Comparison of ENCODE assay signal across 18 cellular contexts in the genomic region with DNA sequence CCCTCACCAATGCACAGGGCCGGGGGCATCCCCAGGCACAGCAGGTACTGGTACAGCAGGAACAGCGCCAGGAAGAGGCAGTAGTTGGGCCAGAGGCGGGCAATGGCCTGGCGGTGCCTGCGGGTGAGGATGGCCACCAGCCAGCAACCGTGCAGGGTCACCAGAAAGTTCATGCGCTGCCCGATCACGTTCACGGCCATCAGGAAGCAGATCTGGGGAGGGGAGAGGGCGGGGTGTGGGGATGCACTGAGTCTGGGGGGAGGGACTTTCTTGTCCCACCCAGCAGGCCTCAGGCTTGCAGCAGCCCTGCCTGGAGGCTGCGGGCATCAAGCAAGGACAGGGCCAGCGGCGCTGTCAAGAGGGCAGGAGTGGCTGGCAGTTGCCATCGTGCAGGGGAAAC. TPM values are rescaled to one million over a fixed set of nuclear protein-coding genes. Genes with fewer than 3 reads are reported as not detected.
DNase-seq lines count a peak whose midpoint lies in the region; ATAC-seq, FAIRE-seq and TF ChIP-seq lines count a peak whose summit lies in the region.
"Had no signal": no experiment of that assay in that cellular context is flagged by ENCODE, and none has a peak within 500 bp of the region (broad histone marks: within the 10 kb centered on the region; RNA-seq: fewer than 3 reads in every experiment).

No MANE protein-coding gene starts in this region.

- H3K27ac ChIP-seq in astrocyte (ENCODE audit: low read depth, low read length), result peak overlapping the region; percentile 37
- H3K27ac ChIP-seq: parathyroid adenoma, SK-N-MC had no signal

- no peak for FAIRE-seq in astrocyte (lab: Jason Lieb, UNC)
- FAIRE-seq: GM18507 had no signal

- H3K4me2 ChIP-seq in astrocyte (ENCODE audit: low read length), result peak overlapping the region; percentile 55

- H3K9me3 Mint-ChIP-seq in activated CD4-positive, alpha-beta memory T cell treated with anti-CD3 and anti-CD28 coated beads, Interleukin-2, amount 10 ng/mL, durations not matched to agents 7 days and 5 days, result no peaks in the 10 kb centered on the region
- H3K9me3 Mint-ChIP-seq in activated CD4-positive, alpha-beta memory T cell treated with anti-CD3 and anti-CD28 coated beads for 36 hours, result no peaks in the 10 kb centered on the region
- no peaks in the 10 kb centered on the region for H3K9me3 Mint-ChIP-seq in astrocyte (ENCODE audit: unreplicated experiment)
- no peaks in the 10 kb centered on the region for H3K9me3 Mint-ChIP-seq in stimulated activated memory B cell treated with anti-CD40 and anti-IgM and Interleukin-4, amounts not matched to agents 10 μg/mL and 1 μg/mL and 100 μg/mL, for 72 hours
- H3K9me3 Mint-ChIP-seq: WTC11 had no signal

- peak; percentile 59 for ATAC-seq in stimulated activated memory B cell treated with anti-CD40 and anti-IgM and Interleukin-4, amounts not matched to agents 10 μg/mL and 1 μg/mL and 100 μg/mL, for 72 hours
- ATAC-seq in GM18505 (IDR thresholded peaks at IDR 0.05; ENCODE audit: unreplicated experiment), result no peak
- ATAC-seq: WTC11 had no signal

- H3K79me2 ChIP-seq in astrocyte (ENCODE audit: insufficient read depth, low read length), result peaks cover 11% of the 10 kb centered on the region
- H3K79me2 ChIP-seq: parathyroid adenoma had no signal

- CTCF ChIA-PET in activated CD4-positive, alpha-beta memory T cell treated with anti-CD3 and anti-CD28 coated beads, Interleukin-2, amount 10 ng/mL, durations not matched to agents 7 days and 5 days (lab: Charles Lee), result no interaction called here
- CTCF ChIA-PET in activated CD4-positive, alpha-beta memory T cell treated with anti-CD3 and anti-CD28 coated beads for 36 hours (lab: Charles Lee), result no interaction called here

- TF ChIP-seq POLR2A in GM18505 (IDR thresholded peaks at IDR 0.05; ENCODE audit: borderline replicate concordance, extremely low read depth, insufficient read depth, insufficient read length), result no peak

- no peak overlapping the region for H3K4me3 ChIP-seq in astrocyte (ENCODE audit: insufficient read depth, low read depth, low read length)
- H3K4me3 ChIP-seq: SK-N-MC had no signal

- H3K36me3 ChIP-seq in astrocyte (ENCODE audit: insufficient read depth, low read length), result no peaks in the 10 kb centered on the region

- H3K27me3 Mint-ChIP-seq in activated CD4-positive, alpha-beta memory T cell treated with anti-CD3 and anti-CD28 coated beads, Interleukin-2, amount 10 ng/mL, durations not matched to agents 7 days and 5 days, result no peaks in the 10 kb centered on the region
- H3K27me3 Mint-ChIP-seq in activated CD4-positive, alpha-beta memory T cell treated with anti-CD3 and anti-CD28 coated beads for 36 hours, result no peaks in the 10 kb centered on the region
- H3K27me3 Mint-ChIP-seq in astrocyte (ENCODE audit: low read depth, unreplicated experiment), result no peaks in the 10 kb centered on the region
- no peaks in the 10 kb centered on the region for H3K27me3 Mint-ChIP-seq in stimulated activated memory B cell treated with anti-CD40 and anti-IgM and Interleukin-4, amounts not matched to agents 10 μg/mL and 1 μg/mL and 100 μg/mL, for 72 hours

- intact Hi-C loops in activated CD4-positive, alpha-beta memory T cell treated with anti-CD3 and anti-CD28 coated beads for 36 hours (cut with micrococcal nuclease), result no loop called here

- H3K27ac Mint-ChIP-seq in activated CD4-positive, alpha-beta memory T cell treated with anti-CD3 and anti-CD28 coated beads, Interleukin-2, amount 10 ng/mL, durations not matched to agents 7 days and 5 days, result peak overlapping the region; percentile 47
- H3K27ac Mint-ChIP-seq in activated CD4-positive, alpha-beta memory T cell treated with anti-CD3 and anti-CD28 coated beads for 36 hours, result no peak overlapping the region
- peak overlapping the region; percentile 87 for H3K27ac Mint-ChIP-seq in astrocyte (ENCODE audit: unreplicated experiment)
- peak overlapping the region; percentile 63 for H3K27ac Mint-ChIP-seq in stimulated activated memory B cell treated with anti-CD40 and anti-IgM and Interleukin-4, amounts not matched to agents 10 μg/mL and 1 μg/mL and 100 μg/mL, for 72 hours
- H3K27ac Mint-ChIP-seq: WTC11 had no signal

- DNase-seq in activated CD4-positive, alpha-beta memory T cell treated with anti-CD3 and anti-CD28 coated beads, Interleukin-2, amount 10 ng/mL, durations not matched to agents 7 days and 5 days, result no peak
- no peak for DNase-seq in activated CD4-positive, alpha-beta memory T cell treated with anti-CD3 and anti-CD28 coated beads for 36 hours
- DNase-seq in HuH-7.5 (ENCODE audit: low spot score) (peak; percentile 93), astrocyte (ENCODE audit: low read depth) (no peak), GF-D8 (lab: John Stamatoyannopoulos, UW) (no peak), cerebellar cortex (ENCODE audit: low spot score) (no peak)
- DNase-seq: amniotic stem cell, dermis blood vessel endothelial cell, GOT3, NCI-H526 treated with DMSO at 0.1 percent for 48 hours had no signal

- no peaks in the 10 kb centered on the region for H3K9me3 ChIP-seq in astrocyte (ENCODE audit: insufficient read depth, low read depth, low read length)

- H3K27me3 ChIP-seq in astrocyte (ENCODE audit: insufficient read depth, low read length), result no peaks in the 10 kb centered on the region

- H2AFZ ChIP-seq in astrocyte (ENCODE audit: low read depth, low read length), result no peak overlapping the region
- H2AFZ ChIP-seq: parathyroid adenoma had no signal

- H3K4me1 Mint-ChIP-seq in activated CD4-positive, alpha-beta memory T cell treated with anti-CD3 and anti-CD28 coated beads, Interleukin-2, amount 10 ng/mL, durations not matched to agents 7 days and 5 days, result peaks cover 8% of the 10 kb centered on the region
- no peaks in the 10 kb centered on the region for H3K4me1 Mint-ChIP-seq in activated CD4-positive, alpha-beta memory T cell treated with anti-CD3 and anti-CD28 coated beads for 36 hours (ENCODE audit: low read depth)
- H3K4me1 Mint-ChIP-seq in astrocyte (ENCODE audit: low read depth, unreplicated experiment), result peaks cover 9% of the 10 kb centered on the region
- peaks cover 7% of the 10 kb centered on the region for H3K4me1 Mint-ChIP-seq in stimulated activated memory B cell treated with anti-CD40 and anti-IgM and Interleukin-4, amounts not matched to agents 10 μg/mL and 1 μg/mL and 100 μg/mL, for 72 hours
- H3K4me1 Mint-ChIP-seq: WTC11 had no signal

- H4K20me1 ChIP-seq in astrocyte (ENCODE audit: insufficient read depth, low read length), result peaks cover 57% of the 10 kb centered on the region

- peaks cover 39% of the 10 kb centered on the region for H3K36me3 Mint-ChIP-seq in activated CD4-positive, alpha-beta memory T cell treated with anti-CD3 and anti-CD28 coated beads, Interleukin-2, amount 10 ng/mL, durations not matched to agents 7 days and 5 days (ENCODE audit: low read depth)
- H3K36me3 Mint-ChIP-seq in activated CD4-positive, alpha-beta memory T cell treated with anti-CD3 and anti-CD28 coated beads for 36 hours, result peaks cover 16% of the 10 kb centered on the region
- H3K36me3 Mint-ChIP-seq in astrocyte (ENCODE audit: low read depth, unreplicated experiment), result peaks cover 5% of the 10 kb centered on the region
- peaks cover 27% of the 10 kb centered on the region for H3K36me3 Mint-ChIP-seq in stimulated activated memory B cell treated with anti-CD40 and anti-IgM and Interleukin-4, amounts not matched to agents 10 μg/mL and 1 μg/mL and 100 μg/mL, for 72 hours
- H3K36me3 Mint-ChIP-seq: WTC11 had no signal

- no peak for TF ChIP-seq CTCF in astrocyte (IDR thresholded peaks at IDR 0.05; ENCODE audit: insufficient read depth, low read depth, low read length)

- H3K9ac ChIP-seq in astrocyte (ENCODE audit: low read length), result peak overlapping the region; percentile 53
- H3K9ac ChIP-seq: parathyroid adenoma had no signal

- no peak overlapping the region for H3K4me3 Mint-ChIP-seq in activated CD4-positive, alpha-beta memory T cell treated with anti-CD3 and anti-CD28 coated beads, Interleukin-2, amount 10 ng/mL, durations not matched to agents 7 days and 5 days
- H3K4me3 Mint-ChIP-seq in activated CD4-positive, alpha-beta memory T cell treated with anti-CD3 and anti-CD28 coated beads for 36 hours, result no peak overlapping the region
- H3K4me3 Mint-ChIP-seq in astrocyte (ENCODE audit: unreplicated experiment), result no peak overlapping the region
- H3K4me3 Mint-ChIP-seq in stimulated activated memory B cell treated with anti-CD40 and anti-IgM and Interleukin-4, amounts not matched to agents 10 μg/mL and 1 μg/mL and 100 μg/mL, for 72 hours, result no peak overlapping the region
- H3K4me3 Mint-ChIP-seq: WTC11 had no signal

- peaks cover 12% of the 10 kb centered on the region for H3K4me1 ChIP-seq in astrocyte (ENCODE audit: insufficient read depth, low read length)

- POLR2A ChIA-PET in activated CD4-positive, alpha-beta memory T cell treated with anti-CD3 and anti-CD28 coated beads, Interleukin-2, amount 10 ng/mL, durations not matched to agents 7 days and 5 days (lab: Charles Lee), result interaction anchor here (0.9 kb wide), 1 partner anchor 13 kb away, joined by 3 read pairs; no protein-coding TSS in a partner anchor
- POLR2A ChIA-PET in activated CD4-positive, alpha-beta memory T cell treated with anti-CD3 and anti-CD28 coated beads for 36 hours (lab: Charles Lee), result no interaction called here

RNA-seq across cellular contexts. Expression of a gene that starts 25.4 kb away (rescaled TPM):
- total RNA-seq in activated CD4-positive, alpha-beta memory T cell treated with anti-CD3 and anti-CD28 coated beads, Interleukin-2, amount 10 ng/mL, durations not matched to agents 7 days and 5 days, result 10 to 100 TPM; 16.5 to 17.3 TPM
- 10 to 100 TPM; 38.0 to 41.6 TPM for total RNA-seq in activated CD4-positive, alpha-beta memory T cell treated with anti-CD3 and anti-CD28 coated beads for 36 hours
- 18.3 and 22.5 TPM in 2 replicates for total RNA-seq in astrocyte

RNA-seq across cellular contexts. Expression of a gene that starts 25.5 kb away (rescaled TPM):
- 100 to 1,000 TPM; 155 to 156 TPM for total RNA-seq in activated CD4-positive, alpha-beta memory T cell treated with anti-CD3 and anti-CD28 coated beads, Interleukin-2, amount 10 ng/mL, durations not matched to agents 7 days and 5 days
- total RNA-seq in activated CD4-positive, alpha-beta memory T cell treated with anti-CD3 and anti-CD28 coated beads for 36 hours, result 10 to 100 TPM; 46.4 to 55.6 TPM
- total RNA-seq in astrocyte, result 15.4 and 15.6 TPM in 2 replicates

RNA-seq across cellular contexts. Expression of a gene that starts 45.4 kb away (rescaled TPM):
- total RNA-seq in activated CD4-positive, alpha-beta memory T cell treated with anti-CD3 and anti-CD28 coated beads, Interleukin-2, amount 10 ng/mL, durations not matched to agents 7 days and 5 days, result 10 to 100 TPM; 16.5 to 16.6 TPM
- total RNA-seq in activated CD4-positive, alpha-beta memory T cell treated with anti-CD3 and anti-CD28 coated beads for 36 hours, result 1 to 10 TPM; 5.5 to 5.8 TPM
- 0.22 and 0.48 TPM in 2 replicates for total RNA-seq in astrocyte
- total RNA-seq: Daoy, dermis blood vessel endothelial cell, urinary bladder had no signal

RNA-seq across cellular contexts. Expression of a gene that starts 53.3 kb away (rescaled TPM):
- 100 to 1,000 TPM; 308 to 323 TPM for total RNA-seq in activated CD4-positive, alpha-beta memory T cell treated with anti-CD3 and anti-CD28 coated beads, Interleukin-2, amount 10 ng/mL, durations not matched to agents 7 days and 5 days
- 100 to 1,000 TPM; 221 to 234 TPM for total RNA-seq in activated CD4-positive, alpha-beta memory T cell treated with anti-CD3 and anti-CD28 coated beads for 36 hours
- total RNA-seq in astrocyte, result 239 and 247 TPM in 2 replicates
